Comparison of ENCODE assay signal across 19 cellular contexts in the genomic region with DNA sequence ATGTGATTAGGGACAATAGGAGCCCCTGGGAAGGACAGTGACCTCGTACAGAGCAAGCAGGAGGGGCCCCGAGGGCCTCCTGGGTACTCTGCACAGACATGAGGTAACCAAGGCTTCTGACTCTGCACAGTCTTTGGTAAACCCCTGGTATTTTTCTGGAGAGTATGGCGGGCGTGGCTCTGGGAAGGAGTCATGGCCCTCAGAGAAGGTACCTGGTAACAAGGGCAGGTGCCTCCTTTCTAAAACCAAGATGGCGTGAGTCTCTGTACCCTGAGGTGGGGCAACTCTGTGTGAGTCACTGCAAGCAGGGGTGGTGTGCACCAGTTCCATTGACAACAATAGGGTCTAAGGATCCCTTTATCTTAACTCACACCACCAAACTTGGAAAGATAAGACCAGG. TPM values are rescaled to one million over a fixed set of nuclear protein-coding genes. Genes with fewer than 3 reads are reported as not detected.
DNase-seq lines count a peak whose midpoint lies in the region; ATAC-seq and TF ChIP-seq lines count a peak whose summit lies in the region.
"Had no signal": no experiment of that assay in that cellular context is flagged by ENCODE, and none has a peak within 500 bp of the region (broad histone marks: within the 10 kb centered on the region; RNA-seq: fewer than 3 reads in every experiment).

No MANE protein-coding gene starts in this region.

- DNase-seq in activated CD8-positive, alpha-beta memory T cell treated with anti-CD3 and anti-CD28 coated beads, Interleukin-2, amount 50 U/mL, for 48 hours, result peak; percentile 30
- no peak for DNase-seq in activated CD8-positive, alpha-beta memory T cell treated with anti-CD3 and anti-CD28 coated beads, Interleukin-2, amount 50 U/mL, for 4 hours
- DNase-seq in adrenal gland, result peak in 4 of 7 donors; percentile 4 to 37 (median 6)
- DNase-seq in lower lobe of right lung, result peak; percentile 37
- peak; percentile 40 for DNase-seq in type B pancreatic cell (ENCODE audit: extremely low spot score, unreplicated experiment)
- DNase-seq in NCI-H1694 (lab: John Stamatoyannopoulos, UW), result no peak
- DNase-seq in DMS79 (lab: John Stamatoyannopoulos, UW), result no peak
- DNase-seq: BE2C; CD4-positive, CD25-positive, alpha-beta regulatory T cell; COR-L47; DMS 273 treated with DMSO at 0.1 percent for 48 hours; MV-4-11; NCI-H1417; NCI-H2029; NCI-H345; NCI-H524 treated with DMSO at 0.1 percent for 48 hours; PC-9 had no signal

- H3K4me1 ChIP-seq in adrenal gland (replicated peaks in 1 of 2) (no peaks in the 10 kb centered on the region), lower lobe of right lung (peaks cover 6% of the 10 kb centered on the region)
- H3K4me1 ChIP-seq: HAP-1 had no signal

- no peak for TF ChIP-seq CTCF in adrenal gland (IDR thresholded peaks at IDR 0.05)
- TF ChIP-seq CTCF in lower lobe of right lung (IDR thresholded peaks at IDR 0.05), result no peak
- no peak for TF ChIP-seq CTCF in type B pancreatic cell (conservative IDR thresholded peaks at IDR 0.05)

- H3K4me3 ChIP-seq in adrenal gland, result no peak overlapping the region
- no peak overlapping the region for H3K4me3 ChIP-seq in lower lobe of right lung
- H3K4me3 ChIP-seq: HAP-1, PC-9 had no signal

- intact Hi-C loops in adrenal gland (cut with DNase I), result no loop called here
- intact Hi-C loops in lower lobe of right lung (cut with DNase I), result no loop called here

- H3K4me3 Mint-ChIP-seq in type B pancreatic cell, result no peak overlapping the region
- H3K4me3 Mint-ChIP-seq: CD4-positive, CD25-positive, alpha-beta regulatory T cell had no signal

- H3K9me3 Mint-ChIP-seq in type B pancreatic cell, result peaks cover 13% of the 10 kb centered on the region

- peaks cover 9% of the 10 kb centered on the region for H3K27me3 Mint-ChIP-seq in type B pancreatic cell

- H3K9me3 ChIP-seq in adrenal gland (replicated peaks in 1 of 3) (peaks cover 0 to 4% (median 0%) of the 10 kb centered on the region in 3 donors), lower lobe of right lung (peaks cover 15% of the 10 kb centered on the region)
- H3K9me3 ChIP-seq: BE2C had no signal

- H3K36me3 ChIP-seq in adrenal gland (replicated peaks in 1 of 2), result no peaks in the 10 kb centered on the region
- H3K36me3 ChIP-seq in lower lobe of right lung, result no peaks in the 10 kb centered on the region
- H3K36me3 ChIP-seq: BE2C, HAP-1 had no signal

- no peaks in the 10 kb centered on the region for H3K27me3 ChIP-seq in adrenal gland
- peaks cover 14% of the 10 kb centered on the region for H3K27me3 ChIP-seq in lower lobe of right lung (ENCODE audit: low read depth)
- H3K27me3 ChIP-seq: BE2C had no signal

- H3K27ac Mint-ChIP-seq in type B pancreatic cell, result no peak overlapping the region
- H3K27ac Mint-ChIP-seq: CD4-positive, CD25-positive, alpha-beta regulatory T cell had no signal

- TF ChIP-seq POLR2A in adrenal gland (IDR thresholded peaks at IDR 0.05), result no peak

- no peaks in the 10 kb centered on the region for H3K36me3 Mint-ChIP-seq in type B pancreatic cell
- H3K36me3 Mint-ChIP-seq: CD4-positive, CD25-positive, alpha-beta regulatory T cell had no signal

- ATAC-seq in lower lobe of right lung, result no peak

- no peaks in the 10 kb centered on the region for H3K4me1 Mint-ChIP-seq in type B pancreatic cell (ENCODE audit: unreplicated experiment)
- H3K4me1 Mint-ChIP-seq: CD4-positive, CD25-positive, alpha-beta regulatory T cell had no signal

- H3K27ac ChIP-seq in adrenal gland, result no peak overlapping the region
- H3K27ac ChIP-seq in lower lobe of right lung, result no peak overlapping the region
- H3K27ac ChIP-seq: KMS-11, PC-9 had no signal

- WGBS in adrenal gland, 4 donors, result 79 to 89% (median 81%) methylated on average over 4 to 5 of the region's 5 CpGs

RNA-seq across cellular contexts. Expression of a gene that starts 39.9 kb away (rescaled TPM):
- total RNA-seq in adrenal gland, result 10 to 100 TPM; 13.1 to 21.2 (median 18.9) TPM
- 10 to 100 TPM in 2 of 3 donors, 1 to 10 TPM in 1; 1.7 to 15.2 (median 14.2) TPM for polyA plus RNA-seq in adrenal gland
- 50.7 TPM for total RNA-seq in lower lobe of right lung
- total RNA-seq in type B pancreatic cell (ENCODE audit: low replicate concordance), result 10.6 and 28.2 TPM in 2 replicates

Comparison
In these comparisons a context has a peak if more than half of its experiments do, and no peak if none do; other contexts are left out.
1. DNase-seq: peak in activated CD8-positive, alpha-beta memory T cell treated with anti-CD3 and anti-CD28 coated beads, Interleukin-2, amount 50 U/mL, for 48 hours (single experiment), adrenal gland (4 of 7), lower lobe of right lung (single experiment) and type B pancreatic cell (single experiment); none in activated CD8-positive, alpha-beta memory T cell treated with anti-CD3 and anti-CD28 coated beads, Interleukin-2, amount 50 U/mL, for 4 hours (single experiment), NCI-H1694 (single experiment) and DMS79 (single experiment).